ENCODE assay signal across 30 cellular contexts in genomic region chr11:93969925-93970922, GRCh38. TPM values are rescaled to one million over a fixed set of nuclear protein-coding genes. Genes with fewer than 3 reads are reported as not detected.
A peak's percentile ranks its signal among the peaks of the same experiment; 100 is the strongest.
DNase-seq lines count a peak whose midpoint lies in the region; ATAC-seq, FAIRE-seq and TF ChIP-seq lines count a peak whose summit lies in the region.
"Had no signal": no experiment of that assay in that cellular context is flagged by ENCODE, and none has a peak within 500 bp of the region (broad histone marks: within the 10 kb centered on the region; RNA-seq: fewer than 3 reads in every experiment).

No MANE protein-coding gene starts in this region.

- H3K27me3 ChIP-seq in H7 (ENCODE audit: control insufficient read depth, insufficient read depth, low read length) (no peaks in the 10 kb centered on the region), esophagus muscularis mucosa (no peaks in the 10 kb centered on the region)

- no peak overlapping the region for H3K4me2 ChIP-seq in A549

- H3K4me1 ChIP-seq in A549: no peaks in the 10 kb centered on the region
- H3K4me1 ChIP-seq in esophagus muscularis mucosa: no peaks in the 10 kb centered on the region
- H3K4me1 ChIP-seq: Caco-2 had no signal

- TF ChIP-seq POLR2A in A549 (IDR thresholded peaks at IDR 0.05; ENCODE audit: low read length) (no peak), esophagus muscularis mucosa (IDR thresholded peaks at IDR 0.05; ENCODE audit: low read depth) (no peak)

- FAIRE-seq in A549 (lab: Jason Lieb, UNC): no peak
- FAIRE-seq: GM12891, H54 had no signal

- CTCF ChIA-PET in A549 (lab: Yijun Ruan, JAX): interaction anchor here (1.2 to 1.6 kb wide), 2 partner anchors 14 to 17 kb away, joined by 3 to 4 read pairs; no protein-coding TSS in a partner anchor

- POLR2A ChIA-PET in A549 (lab: Yijun Ruan, JAX): no interaction called here

- TF ChIP-seq CTCF in A549 (IDR thresholded peaks at IDR 0.05): no peak
- no peak for TF ChIP-seq CTCF in esophagus muscularis mucosa (IDR thresholded peaks at IDR 0.05)

- TF ChIP-seq EP300 in A549 (IDR thresholded peaks at IDR 0.05) (no peak), Ishikawa (IDR thresholded peaks at IDR 0.05; ENCODE audit: borderline replicate concordance) (no peak), esophagus muscularis mucosa (IDR thresholded peaks at IDR 0.05) (no peak)

- ATAC-seq in A549 (peak; percentile 39 to 71; a peak in 1 of 6 replicates), GM18858 (IDR thresholded peaks at IDR 0.05; ENCODE audit: unreplicated experiment) (no peak)
- ATAC-seq: Panc1 had no signal

- intact Hi-C loops in esophagus muscularis mucosa (cut with DNase I): no loop called here

- no peak overlapping the region for H3K27ac ChIP-seq in A549
- H3K27ac ChIP-seq in esophagus muscularis mucosa (replicated peaks in 1 of 4): no peak overlapping the region
- H3K27ac ChIP-seq: HL-60 had no signal

- TF ChIP-seq RAD21 in A549 (conservative IDR thresholded peaks at IDR 0.05 in 1 of 2, IDR thresholded peaks at IDR 0.05 in 1 of 2) (no peak), Ishikawa (IDR thresholded peaks at IDR 0.05; ENCODE audit: low read depth) (no peak)

- H3K4me3 ChIP-seq in A549 (no peak overlapping the region), H7 (ENCODE audit: insufficient read depth, low read depth, low read length) (no peak overlapping the region), esophagus muscularis mucosa (no peak overlapping the region)

- no peak for DNase-seq in A549 (ENCODE audit: low read depth in 1 of 2, low spot score in 1 of 2)
- peak; percentile 43 for DNase-seq in H7
- DNase-seq in esophagus muscularis mucosa (ENCODE audit: extremely low spot score): peak; percentile 85
- DNase-seq in AML-193 (lab: John Stamatoyannopoulos, UW): no peak
- DNase-seq in NCI-H524 treated with DMSO at 0.1 percent for 48 hours (lab: John Stamatoyannopoulos, UW): no peak
- DNase-seq: C1 segment of cervical spinal cord; Caco-2; CD4-positive, alpha-beta memory T cell; DMS79; EL; GF-D8; KBM-7; MV-4-11; NCI-H1105; NCI-H1436 treated with DMSO at 0.1 percent for 48 hours; NCI-H2029; NCI-H446; NCI-H526; NCI-H82; SHP77 treated with DMSO at 0.1 percent for 48 hours; SW 1271 had no signal

- H3K36me3 ChIP-seq in H7 (replicated peaks; ENCODE audit: control insufficient read depth, insufficient read depth, low read length) (no peaks in the 10 kb centered on the region), esophagus muscularis mucosa (no peaks in the 10 kb centered on the region)

- WGBS in A549 (ENCODE audit: missing lambda C conversion rate): 31% methylated on average over 9 of the region's 10 CpGs
- 83% methylated on average over 9 of the region's 10 CpGs for WGBS in esophagus muscularis mucosa

- H3K9me3 ChIP-seq in A549 (peaks cover 8% of the 10 kb centered on the region; the same call in 2 of the 3 replicates), esophagus muscularis mucosa (peaks cover 0 to 14% (median 8%) of the 10 kb centered on the region in 4 donors)

TF ChIP-seq in A549, 52 proteins besides CTCF, POLR2A, EP300 and RAD21:
- TF ChIP-seq FOSL2 (IDR thresholded peaks at IDR 0.05) (no peak), FOSL2 (CRISPR knock-in tag; IDR thresholded peaks at IDR 0.05) (no peak), ZSCAN20 (CRISPR knock-in tag; IDR thresholded peaks at IDR 0.05) (no peak), PHF8 (IDR thresholded peaks at IDR 0.05; ENCODE audit: borderline replicate concordance, low read depth) (no peak), EHMT2 (IDR thresholded peaks at IDR 0.05; ENCODE audit: low read depth) (no peak), CEBPB (IDR thresholded peaks at IDR 0.05) (no peak), NFE2L2 (conservative IDR thresholded peaks at IDR 0.05; ENCODE audit: low read length) (no peak), SREBF2 (IDR thresholded peaks at IDR 0.05) (no peak), ZFP36 (IDR thresholded peaks at IDR 0.05; ENCODE audit: borderline replicate concordance, partially characterized antibody) (no peak), POLR2AphosphoS2 (conservative IDR thresholded peaks at IDR 0.05; ENCODE audit: low read length) (no peak), ELK1 (IDR thresholded peaks at IDR 0.05; ENCODE audit: low read depth, low read length) (no peak)
- TF ChIP-seq, protein P1, sequence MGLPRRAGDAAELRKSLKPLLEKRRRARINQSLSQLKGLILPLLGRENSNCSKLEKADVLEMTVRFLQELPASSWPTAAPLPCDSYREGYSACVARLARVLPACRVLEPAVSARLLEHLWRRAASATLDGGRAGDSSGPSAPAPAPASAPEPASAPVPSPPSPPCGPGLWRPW (IDR thresholded peaks at IDR 0.05): no peak
TF ChIP-seq in A549: peak in this region for 0.

TF ChIP-seq in Ishikawa, 13 proteins besides CTCF, POLR2A, EP300 and RAD21:
- TF ChIP-seq ZBTB7A (IDR thresholded peaks at IDR 0.05; ENCODE audit: low read depth): no peak
- no peak for TF ChIP-seq EGR1 (IDR thresholded peaks at IDR 0.05)
- no peak for TF ChIP-seq TCF12 (IDR thresholded peaks at IDR 0.05; ENCODE audit: low read depth)
- TF ChIP-seq REST (IDR thresholded peaks at IDR 0.05; ENCODE audit: low read depth): peak; percentile 63

RNA-seq across cellular contexts. Expression of gene HEPHL1, which starts 50.9 kb away (rescaled TPM):
- polyA plus RNA-seq in A549 (2011; rRNA removed) (not detected in 2 replicates), A549 (2017; fragmentation: RNase III; extraction: RNeasy Plus Mini Kit Qiagen cat#74134 plus additional on column Dnase treatment) (not detected in 3 replicates)
- not detected in 2 replicates for polyA plus RNA-seq in A549 (2012; cell fraction: cytosol; rRNA removed)
- polyA plus RNA-seq in A549 (2012; cell fraction: nucleus; rRNA removed): not detected in 2 replicates
- polyA minus RNA-seq in A549 (2011; rRNA and poly(A)+ RNA removed): not detected in 2 replicates
- not detected in 2 replicates for total RNA-seq in H7 (2014; rRNA removed; shearing (Covaris generic))
- under 1 TPM in 1 of 4 donors, not detected in 3; 0.42 TPM for total RNA-seq in esophagus muscularis mucosa
- total RNA-seq: A172; Caco-2; CD4-positive, alpha-beta memory T cell; LHCN-M2; MCF 10A had no signal
- polyA plus RNA-seq: CD4-positive, alpha-beta memory T cell had no signal

Comparison
In these comparisons a context has a peak if more than half of its experiments do, and no peak if none do; other contexts are left out.
1. DNase-seq: peak in H7 (single experiment) and esophagus muscularis mucosa (single experiment); none in A549 (0 of 2), AML-193 (0 of 2) and NCI-H524 treated with DMSO at 0.1 percent for 48 hours (single experiment).